ENCODE assay signal across 15 cellular contexts in the genomic region with DNA sequence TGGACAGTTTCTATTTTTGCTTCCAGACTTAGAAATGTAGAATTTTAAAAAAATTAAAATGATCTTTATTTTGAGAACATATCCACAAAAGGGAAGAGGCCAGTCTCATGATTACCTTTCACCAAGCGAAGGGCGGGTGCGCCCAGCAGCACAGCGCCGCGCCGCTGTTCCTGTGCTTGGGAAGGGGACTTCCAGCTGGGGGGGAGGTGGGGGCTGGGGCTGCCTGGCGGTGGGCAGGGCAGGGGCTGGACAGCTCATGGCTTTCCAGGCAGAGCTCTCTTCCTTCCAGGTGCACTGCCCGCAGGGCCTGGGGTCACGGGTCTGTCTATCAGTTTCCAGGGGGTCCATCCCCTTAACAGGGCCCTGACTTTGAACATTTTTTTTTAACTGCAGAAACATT.
DNase-seq lines count a peak whose midpoint lies in the region; ATAC-seq and TF ChIP-seq lines count a peak whose summit lies in the region.
"Had no signal": no experiment of that assay in that cellular context is flagged by ENCODE, and none has a peak within 500 bp of the region (broad histone marks: within the 10 kb centered on the region; RNA-seq: fewer than 3 reads in every experiment).

No MANE protein-coding gene starts in this region.

- H3K9me3 ChIP-seq in body of pancreas, result no peaks in the 10 kb centered on the region
- H3K9me3 ChIP-seq: MG63, Peyer's patch had no signal

- 83 to 95% methylated on average over 10 of the region's 10 CpGs for WGBS in body of pancreas, 2 donors

- H3K27ac Mint-ChIP-seq in WTC11 (peak overlapping the region; percentile 40; the same call in 1 of the 2 replicates), mesothelial cell of epicardium (peak overlapping the region; percentile 88)
- H3K27ac Mint-ChIP-seq in activated naive CD4-positive, alpha-beta T cell treated with anti-CD3 and anti-CD28 coated beads for 36 hours, result no peak overlapping the region

- H3K4me3 Mint-ChIP-seq in WTC11, result no peak overlapping the region
- H3K4me3 Mint-ChIP-seq in mesothelial cell of epicardium, result no peak overlapping the region
- H3K4me3 Mint-ChIP-seq in activated naive CD4-positive, alpha-beta T cell treated with anti-CD3 and anti-CD28 coated beads for 36 hours, result no peak overlapping the region

- TF ChIP-seq CTCF in WTC11 (IDR thresholded peaks at IDR 0.05), result no peak
- no peak for TF ChIP-seq CTCF in mesothelial cell of epicardium (IDR thresholded peaks at IDR 0.05; ENCODE audit: unreplicated experiment)
- TF ChIP-seq CTCF in body of pancreas (IDR thresholded peaks at IDR 0.05), result no peak

- H3K4me1 ChIP-seq in body of pancreas, result no peaks in the 10 kb centered on the region
- H3K4me1 ChIP-seq: Peyer's patch had no signal

- H3K36me3 ChIP-seq in body of pancreas (replicated peaks in 1 of 2; ENCODE audit: insufficient read depth in 1 of 2, low read depth in 2 of 2), result no peaks in the 10 kb centered on the region
- H3K36me3 ChIP-seq: MG63, Peyer's patch had no signal

- H3K36me3 Mint-ChIP-seq in WTC11 (no peaks in the 10 kb centered on the region), mesothelial cell of epicardium (peaks cover 10% of the 10 kb centered on the region)
- no peaks in the 10 kb centered on the region for H3K36me3 Mint-ChIP-seq in activated naive CD4-positive, alpha-beta T cell treated with anti-CD3 and anti-CD28 coated beads for 36 hours (ENCODE audit: low read depth)

- DNase-seq in WTC11 (ENCODE audit: low spot score) (no peak), dermis blood vessel endothelial cell (peak; percentile 71), mesothelial cell of epicardium (ENCODE audit: low spot score in 2 of 2, unreplicated experiment in 2 of 2) (no peak), body of pancreas (no peak)
- no peak for DNase-seq in activated naive CD4-positive, alpha-beta T cell treated with anti-CD3 and anti-CD28 coated beads for 36 hours
- DNase-seq in effector CD8-positive, alpha-beta T cell (lab: John Stamatoyannopoulos, UW), result no peak
- DNase-seq: GF-D8, KG1, MG63, NCI-H1092 treated with DMSO at 0.1 percent for 48 hours, NCI-H1694 treated with DMSO at 0.1 percent for 48 hours, NCI-H510A, Peyer's patch, SHP77 had no signal

- H3K4me3 ChIP-seq in body of pancreas, result no peak overlapping the region
- H3K4me3 ChIP-seq: MG63, Peyer's patch had no signal

- intact Hi-C loops in body of pancreas (cut with DNase I), result no loop called here
- intact Hi-C loops in activated naive CD4-positive, alpha-beta T cell treated with anti-CD3 and anti-CD28 coated beads for 36 hours (cut with micrococcal nuclease), result no loop called here

- CTCF ChIA-PET in WTC11 (lab: Charles Lee), result no interaction called here
- CTCF ChIA-PET in activated naive CD4-positive, alpha-beta T cell treated with anti-CD3 and anti-CD28 coated beads for 36 hours (lab: Charles Lee), result interaction anchor here (0.7 kb wide), 1 partner anchor 189 kb away, joined by 3 read pairs; no protein-coding TSS in a partner anchor

- POLR2A ChIA-PET in WTC11 (lab: Charles Lee), result interaction anchor here (0.6 kb wide), 1 partner anchor 52 kb away, joined by 4 read pairs; no protein-coding TSS in a partner anchor

- no peaks in the 10 kb centered on the region for H3K27me3 Mint-ChIP-seq in WTC11 (ENCODE audit: low read depth)
- H3K27me3 Mint-ChIP-seq in mesothelial cell of epicardium (ENCODE audit: low read depth), result no peaks in the 10 kb centered on the region
- H3K27me3 Mint-ChIP-seq in activated naive CD4-positive, alpha-beta T cell treated with anti-CD3 and anti-CD28 coated beads for 36 hours (ENCODE audit: low read depth), result no peaks in the 10 kb centered on the region

- H3K9me3 Mint-ChIP-seq in WTC11, result no peaks in the 10 kb centered on the region
- no peaks in the 10 kb centered on the region for H3K9me3 Mint-ChIP-seq in mesothelial cell of epicardium
- no peaks in the 10 kb centered on the region for H3K9me3 Mint-ChIP-seq in activated naive CD4-positive, alpha-beta T cell treated with anti-CD3 and anti-CD28 coated beads for 36 hours

- no peak for TF ChIP-seq POLR2A in body of pancreas (IDR thresholded peaks at IDR 0.05)

- H3K27ac ChIP-seq in temporal lobe (ENCODE audit: low read depth, low read length) (peak overlapping the region; percentile 80), body of pancreas (no peak overlapping the region)
- H3K27ac ChIP-seq: Peyer's patch had no signal

- H3K4me1 Mint-ChIP-seq in WTC11 (peaks cover 25% of the 10 kb centered on the region), mesothelial cell of epicardium (peaks cover 24% of the 10 kb centered on the region)
- no peaks in the 10 kb centered on the region for H3K4me1 Mint-ChIP-seq in activated naive CD4-positive, alpha-beta T cell treated with anti-CD3 and anti-CD28 coated beads for 36 hours (ENCODE audit: low read depth)

- ATAC-seq in WTC11, result no peak
- no peak for ATAC-seq in body of pancreas

- no peaks in the 10 kb centered on the region for H3K27me3 ChIP-seq in body of pancreas
- H3K27me3 ChIP-seq: MG63, Peyer's patch had no signal

TF ChIP-seq in WTC11, 78 proteins besides CTCF, POLR2A, EP300 and RAD21:
- TF ChIP-seq, protein P1, sequence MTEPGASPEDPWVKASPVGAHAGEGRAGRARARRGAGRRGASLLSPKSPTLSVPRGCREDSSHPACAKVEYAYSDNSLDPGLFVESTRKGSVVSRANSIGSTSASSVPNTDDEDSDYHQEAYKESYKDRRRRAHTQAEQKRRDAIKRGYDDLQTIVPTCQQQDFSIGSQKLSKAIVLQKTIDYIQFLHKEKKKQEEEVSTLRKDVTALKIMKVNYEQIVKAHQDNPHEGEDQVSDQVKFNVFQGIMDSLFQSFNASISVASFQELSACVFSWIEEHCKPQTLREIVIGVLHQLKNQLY (CRISPR knock-in tag; IDR thresholded peaks at IDR 0.05), result no peak
- TF ChIP-seq ZNF396 (CRISPR knock-in tag; IDR thresholded peaks at IDR 0.05; ENCODE audit: borderline replicate concordance), result no peak
- no peak for TF ChIP-seq NFYB (CRISPR knock-in tag; conservative IDR thresholded peaks at IDR 0.05; ENCODE audit: low read depth)
- TF ChIP-seq, protein P2, sequence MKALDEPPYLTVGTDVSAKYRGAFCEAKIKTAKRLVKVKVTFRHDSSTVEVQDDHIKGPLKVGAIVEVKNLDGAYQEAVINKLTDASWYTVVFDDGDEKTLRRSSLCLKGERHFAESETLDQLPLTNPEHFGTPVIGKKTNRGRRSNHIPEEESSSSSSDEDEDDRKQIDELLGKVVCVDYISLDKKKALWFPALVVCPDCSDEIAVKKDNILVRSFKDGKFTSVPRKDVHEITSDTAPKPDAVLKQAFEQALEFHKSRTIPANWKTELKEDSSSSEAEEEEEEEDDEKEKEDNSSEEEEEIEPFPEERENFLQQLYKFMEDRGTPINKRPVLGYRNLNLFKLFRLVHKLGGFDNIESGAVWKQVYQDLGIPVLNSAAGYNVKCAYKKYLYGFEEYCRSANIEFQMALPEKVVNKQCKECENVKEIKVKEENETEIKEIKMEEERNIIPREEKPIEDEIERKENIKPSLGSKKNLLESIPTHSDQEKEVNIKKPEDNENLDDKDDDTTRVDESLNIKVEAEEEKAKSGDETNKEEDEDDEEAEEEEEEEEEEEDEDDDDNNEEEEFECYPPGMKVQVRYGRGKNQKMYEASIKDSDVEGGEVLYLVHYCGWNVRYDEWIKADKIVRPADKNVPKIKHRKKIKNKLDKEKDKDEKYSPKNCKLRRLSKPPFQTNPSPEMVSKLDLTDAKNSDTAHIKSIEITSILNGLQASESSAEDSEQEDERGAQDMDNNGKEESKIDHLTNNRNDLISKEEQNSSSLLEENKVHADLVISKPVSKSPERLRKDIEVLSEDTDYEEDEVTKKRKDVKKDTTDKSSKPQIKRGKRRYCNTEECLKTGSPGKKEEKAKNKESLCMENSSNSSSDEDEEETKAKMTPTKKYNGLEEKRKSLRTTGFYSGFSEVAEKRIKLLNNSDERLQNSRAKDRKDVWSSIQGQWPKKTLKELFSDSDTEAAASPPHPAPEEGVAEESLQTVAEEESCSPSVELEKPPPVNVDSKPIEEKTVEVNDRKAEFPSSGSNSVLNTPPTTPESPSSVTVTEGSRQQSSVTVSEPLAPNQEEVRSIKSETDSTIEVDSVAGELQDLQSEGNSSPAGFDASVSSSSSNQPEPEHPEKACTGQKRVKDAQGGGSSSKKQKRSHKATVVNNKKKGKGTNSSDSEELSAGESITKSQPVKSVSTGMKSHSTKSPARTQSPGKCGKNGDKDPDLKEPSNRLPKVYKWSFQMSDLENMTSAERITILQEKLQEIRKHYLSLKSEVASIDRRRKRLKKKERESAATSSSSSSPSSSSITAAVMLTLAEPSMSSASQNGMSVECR (CRISPR knock-in tag; IDR thresholded peaks at IDR 0.05; ENCODE audit: borderline replicate concordance), result no peak
- no peak for TF ChIP-seq CBFB (CRISPR knock-in tag; IDR thresholded peaks at IDR 0.05; ENCODE audit: low read depth)
- no peak for TF ChIP-seq EMX1 (CRISPR knock-in tag; IDR thresholded peaks at IDR 0.05)
- no peak for TF ChIP-seq RORB (CRISPR knock-in tag; IDR thresholded peaks at IDR 0.05)
- no peak for TF ChIP-seq FOXK1 (CRISPR knock-in tag; IDR thresholded peaks at IDR 0.05)
- no peak for TF ChIP-seq SOX15 (CRISPR knock-in tag; IDR thresholded peaks at IDR 0.05)
- TF ChIP-seq ZNF138 (CRISPR knock-in tag; conservative IDR thresholded peaks at IDR 0.05), result no peak
- no peak for TF ChIP-seq SMAD3 (CRISPR knock-in tag; IDR thresholded peaks at IDR 0.05; ENCODE audit: borderline replicate concordance)
- no peak for TF ChIP-seq ZNF121 (CRISPR knock-in tag; IDR thresholded peaks at IDR 0.05)
- no peak for TF ChIP-seq JAZF1 (CRISPR knock-in tag; IDR thresholded peaks at IDR 0.05)
- TF ChIP-seq, protein P3, sequence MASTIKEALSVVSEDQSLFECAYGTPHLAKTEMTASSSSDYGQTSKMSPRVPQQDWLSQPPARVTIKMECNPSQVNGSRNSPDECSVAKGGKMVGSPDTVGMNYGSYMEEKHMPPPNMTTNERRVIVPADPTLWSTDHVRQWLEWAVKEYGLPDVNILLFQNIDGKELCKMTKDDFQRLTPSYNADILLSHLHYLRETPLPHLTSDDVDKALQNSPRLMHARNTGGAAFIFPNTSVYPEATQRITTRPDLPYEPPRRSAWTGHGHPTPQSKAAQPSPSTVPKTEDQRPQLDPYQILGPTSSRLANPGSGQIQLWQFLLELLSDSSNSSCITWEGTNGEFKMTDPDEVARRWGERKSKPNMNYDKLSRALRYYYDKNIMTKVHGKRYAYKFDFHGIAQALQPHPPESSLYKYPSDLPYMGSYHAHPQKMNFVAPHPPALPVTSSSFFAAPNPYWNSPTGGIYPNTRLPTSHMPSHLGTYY (CRISPR knock-in tag; IDR thresholded peaks at IDR 0.05), result no peak
- no peak for TF ChIP-seq TCF7 (CRISPR knock-in tag; IDR thresholded peaks at IDR 0.05; ENCODE audit: low read depth)
